Comparison of ENCODE assay signal across 1 cellular context in the genomic region with DNA sequence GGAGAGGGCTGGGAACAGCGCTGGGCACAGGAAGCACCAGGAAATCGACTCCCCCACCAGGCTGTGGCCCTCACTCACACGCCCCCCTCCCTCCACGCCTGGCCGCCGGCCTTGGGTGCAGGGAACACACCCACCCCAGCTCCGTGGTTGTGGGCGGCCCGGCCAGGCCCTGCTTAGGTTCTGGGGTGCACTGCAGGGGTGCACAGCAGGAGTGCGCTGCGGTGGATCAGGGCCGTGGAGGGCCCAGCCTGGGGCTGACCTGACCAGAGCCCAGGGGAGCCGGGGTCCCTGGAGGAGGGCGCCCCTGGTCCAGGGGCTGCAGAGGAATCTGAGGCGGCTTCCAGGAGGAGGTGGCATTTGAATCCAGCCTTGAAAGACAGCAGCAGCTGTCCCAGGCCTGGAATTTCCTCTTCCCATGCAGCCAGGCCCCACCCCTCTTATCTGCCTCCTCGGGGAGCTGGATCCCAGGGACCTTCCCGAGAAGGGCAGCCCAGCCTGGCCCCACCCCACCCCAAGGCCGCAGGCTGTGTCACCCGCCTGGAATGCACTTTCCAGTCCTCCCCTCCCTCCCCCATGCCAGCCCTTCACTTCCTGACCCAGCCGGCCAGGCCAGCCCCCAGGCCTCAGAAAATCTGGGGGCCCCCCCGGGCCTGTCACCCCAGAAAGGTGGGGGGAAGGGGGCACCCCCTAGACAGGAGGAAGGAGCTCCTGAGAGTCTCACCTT.
TF ChIP-seq lines count a peak whose summit lies in the region.

No MANE protein-coding gene starts in this region.

TF ChIP-seq in HepG2, 621 proteins besides CTCF, POLR2A, EP300 and RAD21 (continued from another document and continues in another):
- TF ChIP-seq SIN3A (IDR thresholded peaks at IDR 0.05; ENCODE audit: borderline replicate concordance, low read depth, low read length) = no peak
- TF ChIP-seq, protein P1, sequence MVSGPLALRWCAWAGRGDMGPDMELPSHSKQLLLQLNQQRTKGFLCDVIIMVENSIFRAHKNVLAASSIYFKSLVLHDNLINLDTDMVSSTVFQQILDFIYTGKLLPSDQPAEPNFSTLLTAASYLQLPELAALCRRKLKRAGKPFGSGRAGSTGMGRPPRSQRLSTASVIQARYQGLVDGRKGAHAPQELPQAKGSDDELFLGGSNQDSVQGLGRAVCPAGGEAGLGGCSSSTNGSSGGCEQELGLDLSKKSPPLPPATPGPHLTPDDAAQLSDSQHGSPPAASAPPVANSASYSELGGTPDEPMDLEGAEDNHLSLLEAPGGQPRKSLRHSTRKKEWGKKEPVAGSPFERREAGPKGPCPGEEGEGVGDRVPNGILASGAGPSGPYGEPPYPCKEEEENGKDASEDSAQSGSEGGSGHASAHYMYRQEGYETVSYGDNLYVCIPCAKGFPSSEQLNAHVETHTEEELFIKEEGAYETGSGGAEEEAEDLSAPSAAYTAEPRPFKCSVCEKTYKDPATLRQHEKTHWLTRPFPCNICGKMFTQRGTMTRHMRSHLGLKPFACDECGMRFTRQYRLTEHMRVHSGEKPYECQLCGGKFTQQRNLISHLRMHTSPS (CRISPR knock-in tag; IDR thresholded peaks at IDR 0.05; ENCODE audit: low read depth) = no peak; the same call in 1 of the 2 replicates
- TF ChIP-seq, protein P2, sequence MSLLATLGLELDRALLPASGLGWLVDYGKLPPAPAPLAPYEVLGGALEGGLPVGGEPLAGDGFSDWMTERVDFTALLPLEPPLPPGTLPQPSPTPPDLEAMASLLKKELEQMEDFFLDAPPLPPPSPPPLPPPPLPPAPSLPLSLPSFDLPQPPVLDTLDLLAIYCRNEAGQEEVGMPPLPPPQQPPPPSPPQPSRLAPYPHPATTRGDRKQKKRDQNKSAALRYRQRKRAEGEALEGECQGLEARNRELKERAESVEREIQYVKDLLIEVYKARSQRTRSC (CRISPR knock-in tag; IDR thresholded peaks at IDR 0.05; ENCODE audit: low read depth) = no peak
- TF ChIP-seq POGZ (CRISPR knock-in tag; IDR thresholded peaks at IDR 0.05) = no peak
- TF ChIP-seq RBM22 (optimal IDR thresholded peaks at IDR 0.05; ENCODE audit: low read length) = no peak
- TF ChIP-seq HDAC1 (CRISPR knock-in tag; IDR thresholded peaks at IDR 0.05) = no peak
- no peak for TF ChIP-seq ZNF562 (CRISPR knock-in tag; IDR thresholded peaks at IDR 0.05; ENCODE audit: borderline replicate concordance)
- TF ChIP-seq, protein P3, sequence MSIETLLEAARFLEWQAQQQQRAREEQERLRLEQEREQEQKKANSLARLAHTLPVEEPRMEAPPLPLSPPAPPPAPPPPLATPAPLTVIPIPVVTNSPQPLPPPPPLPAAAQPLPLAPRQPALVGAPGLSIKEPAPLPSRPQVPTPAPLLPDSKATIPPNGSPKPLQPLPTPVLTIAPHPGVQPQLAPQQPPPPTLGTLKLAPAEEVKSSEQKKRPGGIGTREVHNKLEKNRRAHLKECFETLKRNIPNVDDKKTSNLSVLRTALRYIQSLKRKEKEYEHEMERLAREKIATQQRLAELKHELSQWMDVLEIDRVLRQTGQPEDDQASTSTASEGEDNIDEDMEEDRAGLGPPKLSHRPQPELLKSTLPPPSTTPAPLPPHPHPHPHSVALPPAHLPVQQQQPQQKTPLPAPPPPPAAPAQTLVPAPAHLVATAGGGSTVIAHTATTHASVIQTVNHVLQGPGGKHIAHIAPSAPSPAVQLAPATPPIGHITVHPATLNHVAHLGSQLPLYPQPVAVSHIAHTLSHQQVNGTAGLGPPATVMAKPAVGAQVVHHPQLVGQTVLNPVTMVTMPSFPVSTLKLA (IDR thresholded peaks at IDR 0.05) = no peak
- TF ChIP-seq, protein P4, sequence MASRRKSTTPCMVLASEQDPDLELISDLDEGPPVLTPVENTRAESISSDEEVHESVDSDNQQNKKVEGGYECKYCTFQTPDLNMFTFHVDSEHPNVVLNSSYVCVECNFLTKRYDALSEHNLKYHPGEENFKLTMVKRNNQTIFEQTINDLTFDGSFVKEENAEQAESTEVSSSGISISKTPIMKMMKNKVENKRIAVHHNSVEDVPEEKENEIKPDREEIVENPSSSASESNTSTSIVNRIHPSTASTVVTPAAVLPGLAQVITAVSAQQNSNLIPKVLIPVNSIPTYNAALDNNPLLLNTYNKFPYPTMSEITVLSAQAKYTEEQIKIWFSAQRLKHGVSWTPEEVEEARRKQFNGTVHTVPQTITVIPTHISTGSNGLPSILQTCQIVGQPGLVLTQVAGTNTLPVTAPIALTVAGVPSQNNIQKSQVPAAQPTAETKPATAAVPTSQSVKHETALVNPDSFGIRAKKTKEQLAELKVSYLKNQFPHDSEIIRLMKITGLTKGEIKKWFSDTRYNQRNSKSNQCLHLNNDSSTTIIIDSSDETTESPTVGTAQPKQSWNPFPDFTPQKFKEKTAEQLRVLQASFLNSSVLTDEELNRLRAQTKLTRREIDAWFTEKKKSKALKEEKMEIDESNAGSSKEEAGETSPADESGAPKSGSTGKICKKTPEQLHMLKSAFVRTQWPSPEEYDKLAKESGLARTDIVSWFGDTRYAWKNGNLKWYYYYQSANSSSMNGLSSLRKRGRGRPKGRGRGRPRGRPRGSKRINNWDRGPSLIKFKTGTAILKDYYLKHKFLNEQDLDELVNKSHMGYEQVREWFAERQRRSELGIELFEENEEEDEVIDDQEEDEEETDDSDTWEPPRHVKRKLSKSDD (CRISPR knock-in tag; IDR thresholded peaks at IDR 0.05; ENCODE audit: low read depth) = no peak
- no peak for TF ChIP-seq HMG20B (CRISPR knock-in tag; conservative IDR thresholded peaks at IDR 0.05)
- peak; percentile 21; the same call in 1 of the 3 replicates for TF ChIP-seq MXI1 (IDR thresholded peaks at IDR 0.05; ENCODE audit: borderline replicate concordance, low read depth, low read length)
- no peak for TF ChIP-seq REPIN1 (CRISPR knock-in tag; IDR thresholded peaks at IDR 0.05; ENCODE audit: borderline replicate concordance, low read depth)
- 0 out of 2 replicates have a peak, but pooled peaks have one; percentile 41 for TF ChIP-seq DR1 (CRISPR knock-in tag; IDR thresholded peaks at IDR 0.05)
- TF ChIP-seq FOXM1 (CRISPR knock-in tag; IDR thresholded peaks at IDR 0.05) = no peak
- no peak for TF ChIP-seq ATF7 (IDR thresholded peaks at IDR 0.05)
- TF ChIP-seq ATF7 (CRISPR knock-in tag; IDR thresholded peaks at IDR 0.05) = 0 out of 2 replicates have a peak, but pooled peaks have one; percentile 22
- TF ChIP-seq HNRNPLL (IDR thresholded peaks at IDR 0.05; ENCODE audit: low read depth, low read length, poor library complexity, severe bottlenecking) = no peak
- TF ChIP-seq, protein P5, sequence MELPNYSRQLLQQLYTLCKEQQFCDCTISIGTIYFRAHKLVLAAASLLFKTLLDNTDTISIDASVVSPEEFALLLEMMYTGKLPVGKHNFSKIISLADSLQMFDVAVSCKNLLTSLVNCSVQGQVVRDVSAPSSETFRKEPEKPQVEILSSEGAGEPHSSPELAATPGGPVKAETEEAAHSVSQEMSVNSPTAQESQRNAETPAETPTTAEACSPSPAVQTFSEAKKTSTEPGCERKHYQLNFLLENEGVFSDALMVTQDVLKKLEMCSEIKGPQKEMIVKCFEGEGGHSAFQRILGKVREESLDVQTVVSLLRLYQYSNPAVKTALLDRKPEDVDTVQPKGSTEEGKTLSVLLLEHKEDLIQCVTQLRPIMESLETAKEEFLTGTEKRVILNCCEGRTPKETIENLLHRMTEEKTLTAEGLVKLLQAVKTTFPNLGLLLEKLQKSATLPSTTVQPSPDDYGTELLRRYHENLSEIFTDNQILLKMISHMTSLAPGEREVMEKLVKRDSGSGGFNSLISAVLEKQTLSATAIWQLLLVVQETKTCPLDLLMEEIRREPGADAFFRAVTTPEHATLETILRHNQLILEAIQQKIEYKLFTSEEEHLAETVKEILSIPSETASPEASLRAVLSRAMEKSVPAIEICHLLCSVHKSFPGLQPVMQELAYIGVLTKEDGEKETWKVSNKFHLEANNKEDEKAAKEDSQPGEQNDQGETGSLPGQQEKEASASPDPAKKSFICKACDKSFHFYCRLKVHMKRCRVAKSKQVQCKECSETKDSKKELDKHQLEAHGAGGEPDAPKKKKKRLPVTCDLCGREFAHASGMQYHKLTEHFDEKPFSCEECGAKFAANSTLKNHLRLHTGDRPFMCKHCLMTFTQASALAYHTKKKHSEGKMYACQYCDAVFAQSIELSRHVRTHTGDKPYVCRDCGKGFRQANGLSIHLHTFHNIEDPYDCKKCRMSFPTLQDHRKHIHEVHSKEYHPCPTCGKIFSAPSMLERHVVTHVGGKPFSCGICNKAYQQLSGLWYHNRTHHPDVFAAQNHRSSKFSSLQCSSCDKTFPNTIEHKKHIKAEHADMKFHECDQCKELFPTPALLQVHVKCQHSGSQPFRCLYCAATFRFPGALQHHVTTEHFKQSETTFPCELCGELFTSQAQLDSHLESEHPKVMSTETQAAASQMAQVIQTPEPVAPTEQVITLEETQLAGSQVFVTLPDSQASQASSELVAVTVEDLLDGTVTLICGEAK (IDR thresholded peaks at IDR 0.05) = no peak
- TF ChIP-seq, protein P5 (CRISPR knock-in tag; IDR thresholded peaks at IDR 0.05) = no peak
- TF ChIP-seq, protein P6, sequence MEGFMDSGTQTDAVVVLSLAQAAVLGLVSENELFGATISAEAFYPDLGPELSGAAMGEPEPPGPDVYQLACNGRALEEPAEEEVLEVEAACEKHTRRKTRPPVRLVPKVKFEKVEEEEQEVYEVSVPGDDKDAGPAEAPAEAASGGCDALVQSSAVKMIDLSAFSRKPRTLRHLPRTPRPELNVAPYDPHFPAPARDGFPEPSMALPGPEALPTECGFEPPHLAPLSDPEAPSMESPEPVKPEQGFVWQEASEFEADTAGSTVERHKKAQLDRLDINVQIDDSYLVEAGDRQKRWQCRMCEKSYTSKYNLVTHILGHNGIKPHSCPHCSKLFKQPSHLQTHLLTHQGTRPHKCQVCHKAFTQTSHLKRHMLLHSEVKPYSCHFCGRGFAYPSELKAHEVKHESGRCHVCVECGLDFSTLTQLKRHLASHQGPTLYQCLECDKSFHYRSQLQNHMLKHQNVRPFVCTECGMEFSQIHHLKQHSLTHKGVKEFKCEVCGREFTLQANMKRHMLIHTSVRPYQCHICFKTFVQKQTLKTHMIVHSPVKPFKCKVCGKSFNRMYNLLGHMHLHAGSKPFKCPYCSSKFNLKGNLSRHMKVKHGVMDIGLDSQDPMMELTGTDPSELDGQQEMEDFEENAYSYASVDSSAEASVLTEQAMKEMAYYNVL (CRISPR knock-in tag; IDR thresholded peaks at IDR 0.05; ENCODE audit: borderline replicate concordance) = peak; percentile 44; the same call in 1 of the 2 replicates
- TF ChIP-seq, protein P7, sequence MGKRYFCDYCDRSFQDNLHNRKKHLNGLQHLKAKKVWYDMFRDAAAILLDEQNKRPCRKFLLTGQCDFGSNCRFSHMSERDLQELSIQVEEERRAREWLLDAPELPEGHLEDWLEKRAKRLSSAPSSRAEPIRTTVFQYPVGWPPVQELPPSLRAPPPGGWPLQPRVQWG (CRISPR knock-in tag; IDR thresholded peaks at IDR 0.05; ENCODE audit: borderline replicate concordance, low read depth) = no peak
- TF ChIP-seq HOXA7 (CRISPR knock-in tag; IDR thresholded peaks at IDR 0.05) = no peak
- TF ChIP-seq CBX5 (CRISPR knock-in tag; IDR thresholded peaks at IDR 0.05; ENCODE audit: borderline replicate concordance) = no peak
- no peak for TF ChIP-seq MAFF (IDR thresholded peaks at IDR 0.05; ENCODE audit: low read depth, low read length)
- no peak for TF ChIP-seq FOXJ3 (CRISPR knock-in tag; IDR thresholded peaks at IDR 0.05; ENCODE audit: borderline replicate concordance)
- TF ChIP-seq ESRRA (CRISPR knock-in tag; IDR thresholded peaks at IDR 0.05; ENCODE audit: low read depth) = no peak
- no peak for TF ChIP-seq GZF1 (CRISPR knock-in tag; IDR thresholded peaks at IDR 0.05)
- TF ChIP-seq ZNF274 (CRISPR knock-in tag; IDR thresholded peaks at IDR 0.05) = no peak
- no peak for TF ChIP-seq SMARCC2 (IDR thresholded peaks at IDR 0.05)
- peak; percentile 48; the same call in 1 of the 2 replicates for TF ChIP-seq ETV5 (CRISPR knock-in tag; IDR thresholded peaks at IDR 0.05; ENCODE audit: borderline replicate concordance)
- TF ChIP-seq ONECUT2 (CRISPR knock-in tag; IDR thresholded peaks at IDR 0.05) = no peak
- no peak for TF ChIP-seq AGO1 (IDR thresholded peaks at IDR 0.05; ENCODE audit: low read depth, low read length, poor library complexity, severe bottlenecking)
- no peak for TF ChIP-seq HOXA9 (CRISPR knock-in tag; IDR thresholded peaks at IDR 0.05; ENCODE audit: borderline replicate concordance)
- TF ChIP-seq, protein P8, sequence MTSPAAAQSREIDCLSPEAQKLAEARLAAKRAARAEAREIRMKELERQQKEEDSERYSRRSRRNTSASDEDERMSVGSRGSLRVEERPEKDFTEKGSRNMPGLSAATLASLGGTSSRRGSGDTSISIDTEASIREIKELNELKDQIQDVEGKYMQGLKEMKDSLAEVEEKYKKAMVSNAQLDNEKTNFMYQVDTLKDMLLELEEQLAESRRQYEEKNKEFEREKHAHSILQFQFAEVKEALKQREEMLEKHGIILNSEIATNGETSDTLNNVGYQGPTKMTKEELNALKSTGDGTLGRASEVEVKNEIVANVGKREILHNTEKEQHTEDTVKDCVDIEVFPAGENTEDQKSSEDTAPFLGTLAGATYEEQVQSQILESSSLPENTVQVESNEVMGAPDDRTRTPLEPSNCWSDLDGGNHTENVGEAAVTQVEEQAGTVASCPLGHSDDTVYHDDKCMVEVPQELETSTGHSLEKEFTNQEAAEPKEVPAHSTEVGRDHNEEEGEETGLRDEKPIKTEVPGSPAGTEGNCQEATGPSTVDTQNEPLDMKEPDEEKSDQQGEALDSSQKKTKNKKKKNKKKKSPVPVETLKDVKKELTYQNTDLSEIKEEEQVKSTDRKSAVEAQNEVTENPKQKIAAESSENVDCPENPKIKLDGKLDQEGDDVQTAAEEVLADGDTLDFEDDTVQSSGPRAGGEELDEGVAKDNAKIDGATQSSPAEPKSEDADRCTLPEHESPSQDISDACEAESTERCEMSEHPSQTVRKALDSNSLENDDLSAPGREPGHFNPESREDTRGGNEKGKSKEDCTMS (CRISPR knock-in tag; conservative IDR thresholded peaks at IDR 0.05) = no peak
- peak; percentile 38; the same call in 1 of the 2 replicates for TF ChIP-seq ISL2 (CRISPR knock-in tag; IDR thresholded peaks at IDR 0.05)
